In genomic region chr4:83552924-83553323, GRCh38 we compare ENCODE assay signal across 8 cellular contexts. TPM values are rescaled to one million over a fixed set of nuclear protein-coding genes. Genes with fewer than 3 reads are reported as not detected.
DNase-seq lines count a peak whose midpoint lies in the region; ATAC-seq lines count a peak whose summit lies in the region.

No MANE protein-coding gene starts in this region.

- H3K4me3 Mint-ChIP-seq in natural killer cell treated with Interleukin-12 subunit alpha and Interleukin-12 subunit beta and Interleukin-15 and Interleukin-18, amount 100 ng/mL, for 72 hours, result peak overlapping the region; percentile 12

- ATAC-seq in GM18517 (IDR thresholded peaks at IDR 0.05; ENCODE audit: unreplicated experiment) (peak; percentile 74), HG02798 (IDR thresholded peaks at IDR 0.05; ENCODE audit: poor library complexity, unreplicated experiment) (peak; percentile 51), GM21723 (IDR thresholded peaks at IDR 0.05; ENCODE audit: unreplicated experiment) (no peak)
- peak; percentile 74 to 85 for ATAC-seq in natural killer cell treated with Interleukin-12 subunit alpha and Interleukin-12 subunit beta and Interleukin-15 and Interleukin-18, amount 100 ng/mL, for 72 hours

- DNase-seq in RPMI8226 (peak; percentile 68), superior temporal gyrus (ENCODE audit: extremely low spot score) (no peak), COR-L47 (lab: John Stamatoyannopoulos, UW) (no peak)
- no peak for DNase-seq in natural killer cell treated with Interleukin-12 subunit alpha and Interleukin-12 subunit beta and Interleukin-15 and Interleukin-18, amount 100 ng/mL, for 72 hours (ENCODE audit: low spot score)
- DNase-seq in activated naive CD4-positive, alpha-beta T cell treated with anti-CD3 and anti-CD28 coated beads, Interleukin-2, amount 50 U/mL, for 16 hours, result no peak

- peak overlapping the region; percentile 35 to 63 for H3K27ac Mint-ChIP-seq in natural killer cell treated with Interleukin-12 subunit alpha and Interleukin-12 subunit beta and Interleukin-15 and Interleukin-18, amount 100 ng/mL, for 72 hours

- H3K4me1 Mint-ChIP-seq in natural killer cell treated with Interleukin-12 subunit alpha and Interleukin-12 subunit beta and Interleukin-15 and Interleukin-18, amount 100 ng/mL, for 72 hours (ENCODE audit: low read depth in 2 of 2), result peaks cover 6 to 27% of the 10 kb centered on the region in 2 donors

- peaks cover 0 to 8% of the 10 kb centered on the region in 2 donors for H3K27me3 Mint-ChIP-seq in natural killer cell treated with Interleukin-12 subunit alpha and Interleukin-12 subunit beta and Interleukin-15 and Interleukin-18, amount 100 ng/mL, for 72 hours

- no peaks in the 10 kb centered on the region for H3K36me3 Mint-ChIP-seq in natural killer cell treated with Interleukin-12 subunit alpha and Interleukin-12 subunit beta and Interleukin-15 and Interleukin-18, amount 100 ng/mL, for 72 hours

- no peaks in the 10 kb centered on the region for H3K9me3 Mint-ChIP-seq in natural killer cell treated with Interleukin-12 subunit alpha and Interleukin-12 subunit beta and Interleukin-15 and Interleukin-18, amount 100 ng/mL, for 72 hours

RNA-seq across cellular contexts. Expression of gene GPAT3, which starts 17.0 kb away (rescaled TPM):
- total RNA-seq in natural killer cell treated with Interleukin-12 subunit alpha and Interleukin-12 subunit beta and Interleukin-15 and Interleukin-18, amount 100 ng/mL, for 72 hours, result 1 to 10 TPM in 1 of 2 donors, under 1 TPM in 1; 0.93 to 2.1 TPM
